In genomic region chr4:47031011-47031678, GRCh38 we compare ENCODE assay signal across 9 cellular contexts. TPM values are rescaled to one million over a fixed set of nuclear protein-coding genes. Genes with fewer than 3 reads are reported as not detected.
DNase-seq lines count a peak whose midpoint lies in the region; ATAC-seq, FAIRE-seq and TF ChIP-seq lines count a peak whose summit lies in the region.
"Had no signal": no experiment of that assay in that cellular context is flagged by ENCODE, and none has a peak within 500 bp of the region (broad histone marks: within the 10 kb centered on the region; RNA-seq: fewer than 3 reads in every experiment).

Gene GABRB1, plus strand, starts transcription at chr4:47031567.

- H3K4me3 ChIP-seq in A549 (peak within 1 kb of the TSS; percentile 31; the same call in 1 of the 3 replicates), HFF-Myc (replicated peaks; ENCODE audit: low read depth, low read length) (peak within 1 kb of the TSS; percentile 37), esophagus (ENCODE audit: low read depth in 1 of 2, low read length in 2 of 2) (peak within 1 kb of the TSS; percentile 35 to 59), mesodermal cell (ENCODE audit: extremely low read depth, insufficient read depth, low read length, poor library complexity, severe bottlenecking) (peak within 1 kb of the TSS; percentile 40), testis (peak within 1 kb of the TSS; percentile 27 to 43)

- no peak for TF ChIP-seq RAD21 in A549 (conservative IDR thresholded peaks at IDR 0.05 in 1 of 2, IDR thresholded peaks at IDR 0.05 in 1 of 2)

- CTCF ChIA-PET in A549 (lab: Yijun Ruan, JAX) = no interaction called here
- CTCF ChIA-PET in activated CD8-positive, alpha-beta T cell treated with anti-CD3 and anti-CD28 coated beads for 36 hours (lab: Charles Lee) = no interaction called here

- no peak for FAIRE-seq in A549 (lab: Jason Lieb, UNC)

- H3K4me1 ChIP-seq in A549 (0 out of 3 replicates have a peak, but pooled peaks cover 2% of the 10 kb centered on the region), esophagus (ENCODE audit: control insufficient read depth in 2 of 2, insufficient read depth in 2 of 2, low read length in 1 of 2) (peaks cover 0 to 11% of the 10 kb centered on the region in 2 donors), mesodermal cell (ENCODE audit: control insufficient read depth, insufficient read depth, low read length, poor library complexity, severe bottlenecking) (no peaks in the 10 kb centered on the region), testis (peaks cover 7% of the 10 kb centered on the region)

- no peaks in the 10 kb centered on the region for H3K36me3 Mint-ChIP-seq in activated CD8-positive, alpha-beta T cell treated with anti-CD3 and anti-CD28 coated beads for 36 hours (ENCODE audit: low read depth)

- ATAC-seq in A549 = peak in 1 of 2 experiments; percentile 27; a peak in 1 of 6 replicates
- peak; percentile 11 for ATAC-seq in activated CD8-positive, alpha-beta T cell treated with anti-CD3 and anti-CD28 coated beads for 36 hours

- 12% methylated on average over 17 of the region's 20 CpGs for WGBS in A549 (ENCODE audit: missing lambda C conversion rate)
- 5 to 7% methylated on average over 20 of the region's 20 CpGs for WGBS in esophagus, 2 donors
- 1 to 3% methylated on average over 11 to 14 of the region's 20 CpGs for WGBS in mesodermal cell (ENCODE audit: insufficient coverage in 2 of 2), 2 experiments
- 6% methylated on average over 20 of the region's 20 CpGs for WGBS in testis, 2 donors

- TF ChIP-seq CTCF in A549 (IDR thresholded peaks at IDR 0.05) = no peak
- TF ChIP-seq CTCF in HFF-Myc (IDR thresholded peaks at IDR 0.05; ENCODE audit: low read depth, low read length, missing control alignments) = no peak
- TF ChIP-seq CTCF in activated CD8-positive, alpha-beta T cell treated with anti-CD3 and anti-CD28 coated beads for 36 hours (IDR thresholded peaks at IDR 0.05) = no peak
- TF ChIP-seq CTCF in testis (IDR thresholded peaks at IDR 0.05) = no peak

- intact Hi-C loops in activated CD8-positive, alpha-beta T cell treated with anti-CD3 and anti-CD28 coated beads for 36 hours (cut with micrococcal nuclease) = loop anchor here (10.0 kb wide), 1 partner anchor 186 kb away; no protein-coding TSS in a partner anchor
- intact Hi-C loops in testis (cut with DNase I; ENCODE audit: low total_unique reads) = no loop called here

- TF ChIP-seq POLR2A in A549 (IDR thresholded peaks at IDR 0.05; ENCODE audit: low read length) (no peak), testis (IDR thresholded peaks at IDR 0.05) (no peak)

- peaks cover 19% of the 10 kb centered on the region for H3K4me1 Mint-ChIP-seq in activated CD8-positive, alpha-beta T cell treated with anti-CD3 and anti-CD28 coated beads for 36 hours (ENCODE audit: low read depth)

- POLR2A ChIA-PET in A549 (lab: Yijun Ruan, JAX) = no interaction called here
- POLR2A ChIA-PET in activated CD8-positive, alpha-beta T cell treated with anti-CD3 and anti-CD28 coated beads for 36 hours (lab: Charles Lee) = no interaction called here

- no peaks in the 10 kb centered on the region for H3K9me3 Mint-ChIP-seq in activated CD8-positive, alpha-beta T cell treated with anti-CD3 and anti-CD28 coated beads for 36 hours

- H3K27me3 ChIP-seq in esophagus (ENCODE audit: control insufficient read depth in 1 of 2, insufficient read depth in 2 of 2, low read length in 2 of 2) = no peaks in the 10 kb centered on the region
- H3K27me3 ChIP-seq in testis = no peaks in the 10 kb centered on the region

- peak within 1 kb of the TSS; percentile 75 for H3K4me2 ChIP-seq in A549

- DNase-seq in A549 (ENCODE audit: low read depth in 1 of 2, low spot score in 1 of 2) (peak in 1 of 2 experiments; percentile 1), HFF-Myc (ENCODE audit: extremely low read depth, low read depth) (no peak), testis (peak; percentile 66), NCI-H187 treated with DMSO at 0.1 percent for 48 hours (lab: John Stamatoyannopoulos, UW) (no peak), GF-D8 (lab: John Stamatoyannopoulos, UW) (no peak)
- peak; percentile 5 for DNase-seq in activated CD8-positive, alpha-beta T cell treated with anti-CD3 and anti-CD28 coated beads for 36 hours

- H3K4me3 Mint-ChIP-seq in activated CD8-positive, alpha-beta T cell treated with anti-CD3 and anti-CD28 coated beads for 36 hours = peak within 1 kb of the TSS; percentile 52

- H3K36me3 ChIP-seq in esophagus (ENCODE audit: control insufficient read depth in 2 of 2, insufficient read depth in 2 of 2, low read length in 1 of 2) = no peaks in the 10 kb centered on the region
- H3K36me3 ChIP-seq in mesodermal cell (ENCODE audit: control insufficient read depth, insufficient read depth, low read length) = no peaks in the 10 kb centered on the region
- no peaks in the 10 kb centered on the region for H3K36me3 ChIP-seq in testis (ENCODE audit: low read depth, missing control alignments)

- TF ChIP-seq EP300 in A549 (IDR thresholded peaks at IDR 0.05) = no peak

- H3K27me3 Mint-ChIP-seq in activated CD8-positive, alpha-beta T cell treated with anti-CD3 and anti-CD28 coated beads for 36 hours = peaks cover 28% of the 10 kb centered on the region

- H3K9me3 ChIP-seq in A549 (no peaks in the 10 kb centered on the region), esophagus (ENCODE audit: control insufficient read depth in 2 of 2, insufficient read depth in 1 of 2, low read depth in 1 of 2, low read length in 1 of 2) (no peaks in the 10 kb centered on the region), mesodermal cell (ENCODE audit: control insufficient read depth, low read length) (no peaks in the 10 kb centered on the region), testis (no peaks in the 10 kb centered on the region)

- H3K27ac ChIP-seq in A549 = no peak within 1 kb of the TSS
- no peak within 1 kb of the TSS for H3K27ac ChIP-seq in esophagus (ENCODE audit: low read depth in 2 of 2, low read length in 1 of 2)
- no peak within 1 kb of the TSS for H3K27ac ChIP-seq in mesodermal cell (ENCODE audit: low read depth, low read length, severe bottlenecking)
- H3K27ac ChIP-seq in testis = no peak within 1 kb of the TSS
- H3K27ac ChIP-seq: epithelial cell of prostate had no signal

- H3K27ac Mint-ChIP-seq in activated CD8-positive, alpha-beta T cell treated with anti-CD3 and anti-CD28 coated beads for 36 hours = no peak within 1 kb of the TSS

TF ChIP-seq in A549, 52 proteins besides CTCF, POLR2A, EP300 and RAD21 (continues in another document):
- TF ChIP-seq REST (IDR thresholded peaks at IDR 0.05) = no peak
- TF ChIP-seq KDM5A (IDR thresholded peaks at IDR 0.05) = no peak
- no peak for TF ChIP-seq TP53 (CRISPR knock-in tag; IDR thresholded peaks at IDR 0.05)
- TF ChIP-seq PBX3 (IDR thresholded peaks at IDR 0.05) = no peak
- no peak for TF ChIP-seq GATA3 (IDR thresholded peaks at IDR 0.05; ENCODE audit: borderline replicate concordance)
- no peak for TF ChIP-seq EHF (CRISPR knock-in tag; IDR thresholded peaks at IDR 0.05)
- no peak for TF ChIP-seq TFCP2L1 (CRISPR knock-in tag; IDR thresholded peaks at IDR 0.05)
- TF ChIP-seq BHLHE40 (IDR thresholded peaks at IDR 0.05; ENCODE audit: low read depth, low read length) = no peak
- TF ChIP-seq CHD2 (IDR thresholded peaks at IDR 0.05; ENCODE audit: low read length, partially characterized antibody) = no peak

RNA-seq across cellular contexts. Expression of gene GABRB1, which starts in this region (rescaled TPM):
- polyA plus RNA-seq in A549 (2011; rRNA removed) (not detected in 2 replicates), A549 (2017; fragmentation: RNase III; extraction: RNeasy Plus Mini Kit Qiagen cat#74134 plus additional on column Dnase treatment) (not detected in 3 replicates), esophagus (not detected), testis (ENCODE audit: insufficient read depth, low read depth, low replicate concordance) (not detected)
- polyA plus RNA-seq in A549 (2012; cell fraction: cytosol; rRNA removed) = not detected in 2 replicates
- not detected in 2 replicates for polyA plus RNA-seq in A549 (2012; cell fraction: nucleus; rRNA removed)
- not detected in 2 replicates for polyA minus RNA-seq in A549 (2011; rRNA and poly(A)+ RNA removed)
- total RNA-seq in activated CD8-positive, alpha-beta T cell treated with anti-CD3 and anti-CD28 coated beads for 36 hours = not detected
- polyA plus RNA-seq in mesodermal cell (2013, experiment 1 of 2) = 1.5 TPM
- 1.2 TPM for polyA plus RNA-seq in mesodermal cell (2013, experiment 2 of 2)
- under 1 TPM; 0.50 to 0.87 TPM for total RNA-seq in testis

Comparison
In these comparisons a context has a peak if more than half of its experiments do, and no peak if none do; other contexts are left out.
1. Peak in DNase-seq and ATAC-seq in activated CD8-positive, alpha-beta T cell treated with anti-CD3 and anti-CD28 coated beads for 36 hours; RNA of the gene not detected or under 1 TPM.
2. Peak in DNase-seq and H3K4me3 ChIP-seq in testis; RNA of the gene not detected or under 1 TPM.